8 cellular contexts compared by ENCODE assay signal in genomic region chr1:112508242-112509004, GRCh38. TPM values are rescaled to one million over a fixed set of nuclear protein-coding genes. Genes with fewer than 3 reads are reported as not detected.
A peak's percentile ranks its signal among the peaks of the same experiment; 100 is the strongest.
DNase-seq lines count a peak whose midpoint lies in the region; ATAC-seq and TF ChIP-seq lines count a peak whose summit lies in the region.

WNT2B (plus strand) TSS chr1:112508965; CDS start chr1:112509263, 298 bp downstream.

- H3K4me1 ChIP-seq in MM.1S (ENCODE audit: low read length) (no peaks in the 10 kb centered on the region), thoracic aorta (ENCODE audit: control insufficient read depth in 1 of 2, low read depth in 2 of 2) (peaks cover 4 to 25% of the 10 kb centered on the region in 2 donors)

- H3K27ac ChIP-seq in MM.1S (ENCODE audit: low read length): no peak within 1 kb of the TSS
- H3K27ac ChIP-seq in thoracic aorta: peak within 1 kb of the TSS in 1 of 2 donors; percentile 1

- H3K9me3 ChIP-seq in MM.1S (replicated peaks; ENCODE audit: insufficient read depth, low read length) (no peaks in the 10 kb centered on the region), thoracic aorta (no peaks in the 10 kb centered on the region)

- H3K27me3 ChIP-seq in MM.1S (replicated peaks; ENCODE audit: insufficient read depth, low read length) (no peaks in the 10 kb centered on the region), thoracic aorta (replicated peaks; ENCODE audit: insufficient read depth) (no peaks in the 10 kb centered on the region)

- H3K4me2 ChIP-seq in MM.1S (ENCODE audit: low read depth, low read length): peak within 1 kb of the TSS; percentile 84

- peak; percentile 87 to 89 for ATAC-seq in naive thymus-derived CD8-positive, alpha-beta T cell
- ATAC-seq in thoracic aorta (ENCODE audit: insufficient number of reproducible peaks, low FRiP score, low read depth): no peak

- no peaks in the 10 kb centered on the region for H3K79me2 ChIP-seq in MM.1S (ENCODE audit: low read length)

- no peaks in the 10 kb centered on the region for H3K9me2 ChIP-seq in MM.1S (replicated peaks; ENCODE audit: insufficient read depth, low read length)

- H3K9me3 Mint-ChIP-seq in endothelial cell (ENCODE audit: unreplicated experiment): no peaks in the 10 kb centered on the region
- no peaks in the 10 kb centered on the region for H3K9me3 Mint-ChIP-seq in naive thymus-derived CD8-positive, alpha-beta T cell

- H3K4me3 ChIP-seq in MM.1S (ENCODE audit: low read length): peak within 1 kb of the TSS; percentile 63
- H3K4me3 ChIP-seq in thoracic aorta: peak within 1 kb of the TSS; percentile 82

- no peak within 1 kb of the TSS for H3K9ac ChIP-seq in MM.1S (ENCODE audit: low read length)

- H2AFZ ChIP-seq in MM.1S (ENCODE audit: low read length): 0 out of 2 replicates have a peak within 1 kb of the TSS, but pooled peaks have one; percentile 48

- H3K36me3 Mint-ChIP-seq in endothelial cell (ENCODE audit: low read depth, unreplicated experiment): peaks cover 8% of the 10 kb centered on the region
- H3K36me3 Mint-ChIP-seq in naive thymus-derived CD8-positive, alpha-beta T cell: no peaks in the 10 kb centered on the region

- POLR2A ChIA-PET in naive thymus-derived CD8-positive, alpha-beta T cell (lab: Charles Lee): no interaction called here

- peak within 1 kb of the TSS; percentile 56 for H3K4me3 Mint-ChIP-seq in endothelial cell (ENCODE audit: unreplicated experiment)
- peak within 1 kb of the TSS; percentile 73 to 89 (median 83) for H3K4me3 Mint-ChIP-seq in naive thymus-derived CD8-positive, alpha-beta T cell

- H3K27me3 Mint-ChIP-seq in endothelial cell (ENCODE audit: unreplicated experiment): peaks cover 26% of the 10 kb centered on the region
- H3K27me3 Mint-ChIP-seq in naive thymus-derived CD8-positive, alpha-beta T cell: peaks cover 12 to 36% (median 22%) of the 10 kb centered on the region in 5 donors

- no peaks in the 10 kb centered on the region for H3K36me3 ChIP-seq in MM.1S (replicated peaks; ENCODE audit: insufficient read depth, low read length)
- no peaks in the 10 kb centered on the region for H3K36me3 ChIP-seq in thoracic aorta

- peak within 1 kb of the TSS; percentile 24 for H3K27ac Mint-ChIP-seq in endothelial cell (ENCODE audit: unreplicated experiment)
- H3K27ac Mint-ChIP-seq in naive thymus-derived CD8-positive, alpha-beta T cell: peak within 1 kb of the TSS in 3 of 10 donors; percentile 3 to 22 (median 13)

- H3K4me1 Mint-ChIP-seq in endothelial cell (ENCODE audit: unreplicated experiment): peaks cover 28% of the 10 kb centered on the region
- H3K4me1 Mint-ChIP-seq in naive thymus-derived CD8-positive, alpha-beta T cell: peaks cover 2 to 16% (median 14%) of the 10 kb centered on the region in 4 donors

- TF ChIP-seq CTCF in MM.1S (IDR thresholded peaks at IDR 0.05; ENCODE audit: low read length) (no peak), endothelial cell (IDR thresholded peaks at IDR 0.05; ENCODE audit: unreplicated experiment) (no peak), thoracic aorta (IDR thresholded peaks at IDR 0.05) (no peak)

- DNase-seq in NCI-H2227 (lab: John Stamatoyannopoulos, UW; ENCODE audit: unreplicated experiment): peak; percentile 41
- no peak for DNase-seq in NCI-H2227 treated with DMSO at 0.1 percent for 48 hours (lab: John Stamatoyannopoulos, UW)
- DNase-seq in MM.1S: peak; percentile 10
- DNase-seq in activated CD8-positive, alpha-beta memory T cell treated with anti-CD3 and anti-CD28 coated beads for 24 hours: peak; percentile 75
- DNase-seq in endothelial cell (ENCODE audit: low spot score): no peak
- DNase-seq in naive thymus-derived CD8-positive, alpha-beta T cell: peak in 9 of 10 donors; percentile 30 to 60 (median 42)
- no peak for DNase-seq in thoracic aorta (ENCODE audit: low spot score)
- no peak for DNase-seq in HuH-7.5 (ENCODE audit: low spot score)

- H4K20me1 ChIP-seq in MM.1S (ENCODE audit: insufficient read depth, low read length): no peaks in the 10 kb centered on the region

- H3F3A ChIP-seq in MM.1S (ENCODE audit: insufficient read depth, low read length): no peaks in the 10 kb centered on the region

RNA-seq across cellular contexts. Expression of gene WNT2B, which starts in this region (rescaled TPM):
- total RNA-seq in endothelial cell (ENCODE audit: unreplicated experiment) (1.3 TPM), thoracic aorta (10 to 100 TPM; 10.0 to 15.4 TPM)
- under 1 TPM; 0.21 to 0.33 TPM for total RNA-seq in naive thymus-derived CD8-positive, alpha-beta T cell
- polyA plus RNA-seq in naive thymus-derived CD8-positive, alpha-beta T cell: under 1 TPM in 1 of 3 donors, not detected in 2; 0.06 TPM

Comparison
In these comparisons a context has a peak if more than half of its experiments do, and no peak if none do; other contexts are left out.
1. DNase-seq: peak in NCI-H2227 (single experiment), MM.1S (single experiment) and activated CD8-positive, alpha-beta memory T cell treated with anti-CD3 and anti-CD28 coated beads for 24 hours (single experiment); none in NCI-H2227 treated with DMSO at 0.1 percent for 48 hours (single experiment), endothelial cell (single experiment), thoracic aorta (single experiment) and HuH-7.5 (single experiment).
2. Peak in DNase-seq and ATAC-seq in naive thymus-derived CD8-positive, alpha-beta T cell; RNA of the gene not detected or under 1 TPM.